In genomic region chr12:98084950-98085349, GRCh38 we compare ENCODE assay signal across 2 cellular contexts.
TF ChIP-seq lines count a peak whose summit lies in the region.

No MANE protein-coding gene starts in this region.

TF ChIP-seq in GM23338, 12 proteins besides CTCF, POLR2A, EP300 and RAD21:
- no peak for TF ChIP-seq ZNF462 (CRISPR knock-in tag; IDR thresholded peaks at IDR 0.05)
- no peak for TF ChIP-seq EZH2phosphoT487 (IDR thresholded peaks at IDR 0.05; ENCODE audit: unreplicated experiment)
- no peak for TF ChIP-seq REST (IDR thresholded peaks at IDR 0.05; ENCODE audit: unreplicated experiment)
- no peak for TF ChIP-seq ETS1 (IDR thresholded peaks at IDR 0.05)
- TF ChIP-seq STAT1 (IDR thresholded peaks at IDR 0.05; ENCODE audit: unreplicated experiment) = no peak
- TF ChIP-seq CREB1 (CRISPR knock-in tag; IDR thresholded peaks at IDR 0.05; ENCODE audit: low read depth) = no peak
- TF ChIP-seq POLR2AphosphoS5 (IDR thresholded peaks at IDR 0.05; ENCODE audit: low read depth) = no peak
- TF ChIP-seq EZH2 (IDR thresholded peaks at IDR 0.05; ENCODE audit: low read depth, unreplicated experiment) = no peak
- no peak for TF ChIP-seq JUNB (IDR thresholded peaks at IDR 0.05; ENCODE audit: unreplicated experiment)
- no peak for TF ChIP-seq ZNF114 (CRISPR knock-in tag; IDR thresholded peaks at IDR 0.05)
- no peak for TF ChIP-seq NANOG (IDR thresholded peaks at IDR 0.05; ENCODE audit: borderline replicate concordance)
- no peak for TF ChIP-seq ZNF331 (CRISPR knock-in tag; IDR thresholded peaks at IDR 0.05; ENCODE audit: low read depth)
TF ChIP-seq in GM23338: peak in this region for 0.

TF ChIP-seq in neural cell, 6 proteins besides CTCF, POLR2A, EP300 and RAD21:
- TF ChIP-seq POLR2AphosphoS5 (IDR thresholded peaks at IDR 0.05) (no peak), SMC3 (conservative IDR thresholded peaks at IDR 0.05; ENCODE audit: poor library complexity) (no peak), REST (IDR thresholded peaks at IDR 0.05; ENCODE audit: borderline replicate concordance) (no peak), TAF1 (IDR thresholded peaks at IDR 0.05; ENCODE audit: low read depth) (no peak), EZH2 (IDR thresholded peaks at IDR 0.05; ENCODE audit: borderline replicate concordance, insufficient read depth, low read length, poor library complexity, severe bottlenecking) (no peak), MXI1 (conservative IDR thresholded peaks at IDR 0.05; ENCODE audit: poor library complexity, severe bottlenecking) (no peak)
